37 cellular contexts compared by ENCODE assay signal in the genomic region with DNA sequence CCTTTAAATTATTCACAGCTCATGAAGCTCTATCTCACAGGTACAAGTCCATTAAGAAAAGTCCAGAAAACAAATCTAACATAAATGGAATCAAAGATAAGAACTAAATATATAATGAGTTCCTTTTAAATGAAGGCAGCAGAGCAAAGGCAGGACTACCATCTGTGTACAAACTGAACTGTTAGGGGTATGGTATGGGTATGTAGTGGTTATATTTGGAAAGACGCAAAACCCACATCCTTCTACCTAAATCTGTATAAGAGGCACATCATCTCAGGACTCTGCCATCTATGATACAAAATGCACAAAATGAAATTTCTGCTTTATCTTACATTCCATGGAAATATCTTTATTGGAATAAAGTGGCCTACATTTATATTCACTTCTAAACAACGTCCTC. TPM values are rescaled to one million over a fixed set of nuclear protein-coding genes. Genes with fewer than 3 reads are reported as not detected.
"Had no signal": no experiment of that assay in that cellular context is flagged by ENCODE, and none has a peak within 500 bp of the region (broad histone marks: within the 10 kb centered on the region; RNA-seq: fewer than 3 reads in every experiment).

No MANE protein-coding gene starts in this region.

- H3K9me3 ChIP-seq: adrenal gland, ascending aorta, body of pancreas had no signal

- H3K4me3 ChIP-seq: adrenal gland, ascending aorta, body of pancreas, breast epithelium, cardiac muscle cell had no signal

- H3K27me3 Mint-ChIP-seq: activated naive CD4-positive, alpha-beta T cell treated with anti-CD3 and anti-CD28 coated beads, Interleukin-2, amount 10 ng/mL, durations not matched to agents 7 days and 5 days; activated naive CD8-positive, alpha-beta T cell treated with anti-CD3 and anti-CD28 coated beads, Interleukin-2, amount 50 U/mL, for 24 hours had no signal

- H3K4me1 Mint-ChIP-seq: activated naive CD4-positive, alpha-beta T cell treated with anti-CD3 and anti-CD28 coated beads, Interleukin-2, amount 10 ng/mL, durations not matched to agents 7 days and 5 days; activated naive CD4-positive, alpha-beta T cell treated with anti-CD3 and anti-CD28 coated beads, Interleukin-2, amount 50 U/mL, for 24 hours; activated naive CD8-positive, alpha-beta T cell treated with anti-CD3 and anti-CD28 coated beads for 36 hours; activated naive CD8-positive, alpha-beta T cell treated with anti-CD3 and anti-CD28 coated beads, Interleukin-2, amount 10 ng/mL, durations not matched to agents 7 days and 5 days; activated naive CD8-positive, alpha-beta T cell treated with anti-CD3 and anti-CD28 coated beads, Interleukin-2, amount 50 U/mL, for 24 hours; activated T-helper 17 cell treated with anti-CD3 and anti-CD28 coated beads, Interleukin-2, amount 50 U/mL, for 72 hours; central memory CD8-positive, alpha-beta T cell had no signal

- ATAC-seq: activated naive CD4-positive, alpha-beta T cell treated with anti-CD3 and anti-CD28 coated beads, Interleukin-2, amount 50 U/mL, for 72 hours; activated naive CD8-positive, alpha-beta T cell treated with anti-CD3 and anti-CD28 coated beads, Interleukin-2, amount 50 U/mL, for 24 hours; activated T-cell treated with anti-CD3 and anti-CD28 coated beads, Interleukin-2, amount 50 U/mL, for 4 hours; activated T-cell treated with anti-CD3 and anti-CD28 coated beads, Interleukin-2, amount 50 U/mL, for 72 hours; activated T-helper 17 cell treated with anti-CD3 and anti-CD28 coated beads, Interleukin-2, amount 50 U/mL, for 72 hours; body of pancreas had no signal

- H3K27me3 ChIP-seq: adrenal gland, ascending aorta, body of pancreas, brain microvascular endothelial cell, breast epithelium, cardiac muscle cell had no signal

- H3K36me3 Mint-ChIP-seq: activated naive CD4-positive, alpha-beta T cell treated with anti-CD3 and anti-CD28 coated beads, Interleukin-2, amount 10 ng/mL, durations not matched to agents 7 days and 5 days; activated naive CD4-positive, alpha-beta T cell treated with anti-CD3 and anti-CD28 coated beads, Interleukin-2, amount 50 U/mL, for 24 hours; activated naive CD4-positive, alpha-beta T cell treated with anti-CD3 and anti-CD28 coated beads, Interleukin-2, amount 50 U/mL, for 72 hours; activated naive CD8-positive, alpha-beta T cell; activated naive CD8-positive, alpha-beta T cell treated with anti-CD3 and anti-CD28 coated beads for 36 hours; activated naive CD8-positive, alpha-beta T cell treated with anti-CD3 and anti-CD28 coated beads, Interleukin-2, amount 10 ng/mL, durations not matched to agents 7 days and 5 days; brain had no signal

- DNase-seq: activated effector memory CD4-positive, alpha-beta T cell treated with anti-CD3 and anti-CD28 coated beads, Interleukin-2, amount 50 U/mL, for 16 hours; activated effector memory CD4-positive, alpha-beta T cell treated with Interleukin-2 at 50 U/mL for 16 hours; activated gamma-delta T cell; activated gamma-delta T cell treated with Interleukin-2 at 50 U/mL for 16 hours; activated naive CD4-positive, alpha-beta T cell; activated naive CD4-positive, alpha-beta T cell treated with anti-CD3 and anti-CD28 coated beads for 36 hours; activated naive CD4-positive, alpha-beta T cell treated with anti-CD3 and anti-CD28 coated beads, Interleukin-2, amount 10 ng/mL, durations not matched to agents 7 days and 5 days; activated naive CD4-positive, alpha-beta T cell treated with anti-CD3 and anti-CD28 coated beads, Interleukin-2, amount 50 U/mL, for 16 hours; activated naive CD4-positive, alpha-beta T cell treated with Interleukin-2 at 50 U/mL for 16 hours; activated naive CD8-positive, alpha-beta T cell treated with anti-CD3 and anti-CD28 coated beads for 36 hours; activated naive CD8-positive, alpha-beta T cell treated with anti-CD3 and anti-CD28 coated beads, Interleukin-2, amount 10 ng/mL, durations not matched to agents 7 days and 5 days; activated naive CD8-positive, alpha-beta T cell treated with anti-CD3 and anti-CD28 coated beads, Interleukin-2, amount 50 U/mL, for 24 hours; activated T-cell treated with anti-CD3 and anti-CD28 coated beads, Interleukin-2, amount 50 U/mL, for 4 hours; activated T-cell treated with anti-CD3 and anti-CD28 coated beads, Interleukin-2, amount 50 U/mL, for 48 hours; activated T-cell treated with anti-CD3 and anti-CD28 coated beads, Interleukin-2, amount 50 U/mL, for 72 hours; adrenal gland; amniotic stem cell; amygdala; anterior cingulate cortex; aorta; body of pancreas; brain microvascular endothelial cell; caudate nucleus; central memory CD4-positive, alpha-beta T cell; cerebellar nuclear complex had no signal

- H3K36me3 ChIP-seq: adrenal gland, ascending aorta, brain microvascular endothelial cell, breast epithelium, cardiac muscle cell had no signal

- H3K27ac Mint-ChIP-seq: activated naive CD4-positive, alpha-beta T cell treated with anti-CD3 and anti-CD28 coated beads for 36 hours; activated naive CD4-positive, alpha-beta T cell treated with anti-CD3 and anti-CD28 coated beads, Interleukin-2, amount 10 ng/mL, durations not matched to agents 7 days and 5 days; activated naive CD4-positive, alpha-beta T cell treated with anti-CD3 and anti-CD28 coated beads, Interleukin-2, amount 50 U/mL, for 24 hours; activated naive CD4-positive, alpha-beta T cell treated with anti-CD3 and anti-CD28 coated beads, Interleukin-2, amount 50 U/mL, for 72 hours; activated naive CD8-positive, alpha-beta T cell; activated naive CD8-positive, alpha-beta T cell treated with anti-CD3 and anti-CD28 coated beads for 36 hours; activated naive CD8-positive, alpha-beta T cell treated with anti-CD3 and anti-CD28 coated beads, Interleukin-2, amount 10 ng/mL, durations not matched to agents 7 days and 5 days; activated naive CD8-positive, alpha-beta T cell treated with anti-CD3 and anti-CD28 coated beads, Interleukin-2, amount 50 U/mL, for 24 hours; activated T-cell treated with anti-CD3 and anti-CD28 coated beads, Interleukin-2, amount 50 U/mL, for 72 hours; activated T-helper 1 cell treated with anti-CD3 and anti-CD28 coated beads, Interleukin-12 subunit alpha, Interleukin-12 subunit beta, Interleukin-2, Interleukin-4 antibody, amounts not matched to agents 30 ng/mL and 10 ng/mL and 1 ng/mL, durations not matched to agents 14 hours and 24 hours and 36 hours; activated T-helper 17 cell treated with anti-CD3 and anti-CD28 coated beads, Interleukin-2, amount 50 U/mL, for 72 hours; activated T-helper 2 cell treated with anti-CD3 and anti-CD28 coated beads, Interferon-gamma antibody, Interleukin-2, Interleukin-4, amounts not matched to agents 10 μg/mL and 5 μg/mL and 100 μg/mL, durations not matched to agents 14 hours and 24 hours and 36 hours; brain had no signal

- H3K27ac ChIP-seq: adrenal gland, ascending aorta, body of pancreas, brain microvascular endothelial cell, breast epithelium, cardiac muscle cell had no signal

- H3K4me3 Mint-ChIP-seq: activated naive CD4-positive, alpha-beta T cell treated with anti-CD3 and anti-CD28 coated beads for 36 hours; activated naive CD4-positive, alpha-beta T cell treated with anti-CD3 and anti-CD28 coated beads, Interleukin-2, amount 10 ng/mL, durations not matched to agents 7 days and 5 days; activated naive CD4-positive, alpha-beta T cell treated with anti-CD3 and anti-CD28 coated beads, Interleukin-2, amount 50 U/mL, for 24 hours; activated naive CD8-positive, alpha-beta T cell; activated naive CD8-positive, alpha-beta T cell treated with anti-CD3 and anti-CD28 coated beads for 36 hours; activated naive CD8-positive, alpha-beta T cell treated with anti-CD3 and anti-CD28 coated beads, Interleukin-2, amount 10 ng/mL, durations not matched to agents 7 days and 5 days; activated naive CD8-positive, alpha-beta T cell treated with anti-CD3 and anti-CD28 coated beads, Interleukin-2, amount 50 U/mL, for 24 hours; activated T-cell treated with anti-CD3 and anti-CD28 coated beads, Interleukin-2, amount 50 U/mL, for 4 hours; activated T-cell treated with anti-CD3 and anti-CD28 coated beads, Interleukin-2, amount 50 U/mL, for 72 hours; activated T-helper 1 cell treated with anti-CD3 and anti-CD28 coated beads, Interleukin-12 subunit alpha, Interleukin-12 subunit beta, Interleukin-2, Interleukin-4 antibody, amounts not matched to agents 30 ng/mL and 10 ng/mL and 1 ng/mL, durations not matched to agents 14 hours and 24 hours and 36 hours; activated T-helper 17 cell treated with anti-CD3 and anti-CD28 coated beads, Interleukin-2, amount 50 U/mL, for 72 hours; brain; central memory CD8-positive, alpha-beta T cell had no signal

- H3K4me1 ChIP-seq: adrenal gland, ascending aorta, body of pancreas, breast epithelium had no signal

- H3K9me3 Mint-ChIP-seq: activated naive CD4-positive, alpha-beta T cell treated with anti-CD3 and anti-CD28 coated beads for 36 hours; activated naive CD4-positive, alpha-beta T cell treated with anti-CD3 and anti-CD28 coated beads, Interleukin-2, amount 10 ng/mL, durations not matched to agents 7 days and 5 days; activated naive CD4-positive, alpha-beta T cell treated with anti-CD3 and anti-CD28 coated beads, Interleukin-2, amount 50 U/mL, for 24 hours; activated naive CD4-positive, alpha-beta T cell treated with anti-CD3 and anti-CD28 coated beads, Interleukin-2, amount 50 U/mL, for 72 hours; activated naive CD8-positive, alpha-beta T cell treated with anti-CD3 and anti-CD28 coated beads for 36 hours; activated naive CD8-positive, alpha-beta T cell treated with anti-CD3 and anti-CD28 coated beads, Interleukin-2, amount 10 ng/mL, durations not matched to agents 7 days and 5 days; activated naive CD8-positive, alpha-beta T cell treated with anti-CD3 and anti-CD28 coated beads, Interleukin-2, amount 50 U/mL, for 24 hours; activated T-cell treated with anti-CD3 and anti-CD28 coated beads, Interleukin-2, amount 50 U/mL, for 4 hours; activated T-cell treated with anti-CD3 and anti-CD28 coated beads, Interleukin-2, amount 50 U/mL, for 72 hours; activated T-helper 1 cell treated with anti-CD3 and anti-CD28 coated beads, Interleukin-12 subunit alpha, Interleukin-12 subunit beta, Interleukin-2, Interleukin-4 antibody, amounts not matched to agents 30 ng/mL and 10 ng/mL and 1 ng/mL, durations not matched to agents 14 hours and 24 hours and 36 hours; activated T-helper 17 cell treated with anti-CD3 and anti-CD28 coated beads, Interleukin-2, amount 50 U/mL, for 72 hours; activated T-helper 2 cell treated with anti-CD3 and anti-CD28 coated beads, Interferon-gamma antibody, Interleukin-2, Interleukin-4, amounts not matched to agents 10 μg/mL and 5 μg/mL and 100 μg/mL, durations not matched to agents 14 hours and 24 hours and 36 hours; brain; central memory CD8-positive, alpha-beta T cell had no signal

RNA-seq across cellular contexts. Expression of a gene that starts 59.9 kb away (rescaled TPM):
- total RNA-seq: activated naive CD4-positive, alpha-beta T cell treated with anti-CD3 and anti-CD28 coated beads for 36 hours; activated naive CD4-positive, alpha-beta T cell treated with anti-CD3 and anti-CD28 coated beads, Interleukin-2, amount 50 U/mL, for 72 hours; activated naive CD8-positive, alpha-beta T cell treated with anti-CD3 and anti-CD28 coated beads, Interleukin-2, amount 10 ng/mL, durations not matched to agents 7 days and 5 days; activated T-cell treated with anti-CD3 and anti-CD28 coated beads, Interleukin-2, amount 50 U/mL, for 4 hours; activated T-cell treated with anti-CD3 and anti-CD28 coated beads, Interleukin-2, amount 50 U/mL, for 72 hours; activated T-helper 1 cell treated with anti-CD3 and anti-CD28 coated beads, Interleukin-12 subunit alpha, Interleukin-12 subunit beta, Interleukin-2, Interleukin-4 antibody, amounts not matched to agents 30 ng/mL and 10 ng/mL and 1 ng/mL, durations not matched to agents 14 hours and 24 hours and 36 hours; activated T-helper 2 cell treated with anti-CD3 and anti-CD28 coated beads, Interferon-gamma antibody, Interleukin-2, Interleukin-4, amounts not matched to agents 10 μg/mL and 5 μg/mL and 100 μg/mL, durations not matched to agents 14 hours and 24 hours and 36 hours; bronchial epithelial cell had no signal
